Comparison of ENCODE assay signal across 1 cellular context in the genomic region with DNA sequence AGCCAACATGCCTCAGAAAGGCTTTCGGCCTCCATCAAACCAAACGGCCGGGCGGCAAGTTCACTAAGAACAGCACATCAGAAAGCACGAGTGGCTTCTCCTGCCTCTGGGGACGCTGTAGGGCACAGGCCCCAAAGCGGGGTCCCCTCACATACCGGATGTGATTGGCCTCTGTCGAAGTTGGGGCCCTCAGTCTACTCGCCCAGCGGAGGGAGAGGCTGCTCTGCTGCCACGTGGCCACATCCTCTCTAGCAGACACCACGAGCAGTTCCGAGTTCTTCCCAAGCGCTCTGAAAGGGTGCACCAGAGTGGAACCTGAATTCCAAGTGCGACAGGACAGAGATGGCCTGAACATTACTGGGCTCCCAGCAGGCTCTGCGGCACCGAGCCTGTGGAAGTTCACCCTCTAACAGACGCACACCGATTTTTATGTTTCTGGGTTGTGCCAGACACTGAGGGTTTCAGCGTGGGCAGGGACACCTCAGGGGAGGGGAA.
A peak's percentile ranks its signal among the peaks of the same experiment; 100 is the strongest.
TF ChIP-seq lines count a peak whose summit lies in the region.

No MANE protein-coding gene starts in this region.

TF ChIP-seq in K562, 482 proteins besides CTCF, POLR2A, EP300 and RAD21:
- no peak for TF ChIP-seq RBM39 (optimal IDR thresholded peaks at IDR 0.05; ENCODE audit: low read depth, low read length)
- TF ChIP-seq MEF2D (tag; conservative IDR thresholded peaks at IDR 0.05; ENCODE audit: low read depth) = no peak
- no peak for TF ChIP-seq SRSF1 (IDR thresholded peaks at IDR 0.05; ENCODE audit: low read depth, low read length)
- TF ChIP-seq POLR2G (IDR thresholded peaks at IDR 0.05; ENCODE audit: low read depth, low read length) = peak; percentile 10; the same call in 1 of the 2 replicates
- TF ChIP-seq ZNF212 (CRISPR knock-in tag; IDR thresholded peaks at IDR 0.05) = no peak
